Comparison of ENCODE assay signal across 8 cellular contexts in the genomic region with DNA sequence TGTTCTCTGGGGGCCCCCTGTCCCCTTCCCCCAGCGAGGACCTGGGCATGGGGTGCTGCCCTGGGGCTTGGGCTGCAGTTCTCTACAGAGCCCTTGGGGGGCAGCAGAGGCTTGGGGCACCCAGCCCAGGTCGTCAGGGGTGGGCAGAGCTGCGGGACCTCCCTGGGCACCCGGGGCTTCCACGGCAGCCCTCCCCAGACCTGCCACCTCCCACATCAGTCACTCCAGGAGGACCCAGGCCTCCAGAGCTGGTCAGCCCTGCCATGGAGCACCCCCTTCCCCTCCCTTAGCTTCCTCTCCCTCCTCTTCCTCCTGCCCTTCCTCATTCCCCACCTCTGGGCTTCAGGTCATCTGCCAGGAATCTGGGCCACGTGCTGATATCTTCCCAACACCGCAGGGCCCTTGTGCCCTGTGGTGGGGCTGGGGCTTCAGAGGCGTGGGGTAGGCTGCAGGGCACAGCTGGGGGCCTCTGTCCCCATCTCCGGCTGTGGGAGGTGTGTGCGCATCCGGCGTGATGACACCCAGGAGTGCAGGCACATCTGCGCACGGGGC. TPM values are rescaled to one million over a fixed set of nuclear protein-coding genes. Genes with fewer than 3 reads are reported as not detected.
DNase-seq lines count a peak whose midpoint lies in the region; ATAC-seq, FAIRE-seq and TF ChIP-seq lines count a peak whose summit lies in the region.

No MANE protein-coding gene starts in this region.

- H3K36me3 Mint-ChIP-seq in activated naive CD8-positive, alpha-beta T cell: no peaks in the 10 kb centered on the region

- peaks cover 15% of the 10 kb centered on the region for H3K4me1 Mint-ChIP-seq in activated naive CD8-positive, alpha-beta T cell (ENCODE audit: low read depth)

- peak overlapping the region; percentile 49 for H3K4me3 Mint-ChIP-seq in activated naive CD8-positive, alpha-beta T cell

- H4K20me1 ChIP-seq in hepatocyte (ENCODE audit: insufficient read depth, poor library complexity, severe bottlenecking): peaks cover 18% of the 10 kb centered on the region

- peaks cover 53% of the 10 kb centered on the region for H3K4me1 ChIP-seq in hepatocyte (ENCODE audit: insufficient read depth)

- no peak overlapping the region for H3K4me3 ChIP-seq in hepatocyte

- DNase-seq in NCI-H345 (lab: John Stamatoyannopoulos, UW) (peak; percentile 60), NCI-H345 treated with DMSO at 0.1 percent for 48 hours (lab: John Stamatoyannopoulos, UW; ENCODE audit: unreplicated experiment) (no peak), hepatocyte (ENCODE audit: low spot score) (peak; percentile 71), HTR-8/SVneo (ENCODE audit: insufficient read length, low spot score) (no peak), COLO829 (ENCODE audit: low spot score) (no peak)
- peak; percentile 68 for DNase-seq in stimulated activated CD4-positive, alpha-beta T cell treated with anti-CD3 and anti-CD28 coated beads, Interleukin-4, amount 100 ng/mL, for 1 hour

- no peak overlapping the region for H3K27ac ChIP-seq in hepatocyte

- H3K9me3 ChIP-seq in hepatocyte (ENCODE audit: low read depth): no peaks in the 10 kb centered on the region

- no peaks in the 10 kb centered on the region for H3K27me3 Mint-ChIP-seq in activated naive CD8-positive, alpha-beta T cell

- peak; percentile 68 for TF ChIP-seq CTCF in hepatocyte (IDR thresholded peaks at IDR 0.05; ENCODE audit: poor library complexity)

- no peaks in the 10 kb centered on the region for H3K9me3 Mint-ChIP-seq in activated naive CD8-positive, alpha-beta T cell (ENCODE audit: low read depth)

- no peak for FAIRE-seq in HTR-8/SVneo (lab: Jason Lieb, UNC)

- no peaks in the 10 kb centered on the region for H3K79me2 ChIP-seq in hepatocyte

- no peak overlapping the region for H3K27ac Mint-ChIP-seq in activated naive CD8-positive, alpha-beta T cell

- 27% methylated on average over 14 of the region's 14 CpGs for WGBS in hepatocyte (ENCODE audit: low lambda C conversion rate, missing lambda C conversion rate)

- peak overlapping the region; percentile 96 for H3K4me2 ChIP-seq in hepatocyte

- ATAC-seq in SK-N-SH treated with all-trans-retinoic acid at 6 μM for 48 hours: peak; percentile 25

- no peak overlapping the region for H2AFZ ChIP-seq in hepatocyte

- H3K9me2 ChIP-seq in hepatocyte (replicated peaks; ENCODE audit: insufficient read depth): no peaks in the 10 kb centered on the region

- H3K36me3 ChIP-seq in hepatocyte (replicated peaks; ENCODE audit: insufficient read depth, low read depth): no peaks in the 10 kb centered on the region

- H3K27me3 ChIP-seq in hepatocyte: peaks cover 4% of the 10 kb centered on the region

TF ChIP-seq in SK-N-SH treated with all-trans-retinoic acid at 6 μM for 48 hours, 23 proteins besides CTCF, POLR2A, EP300 and RAD21:
- TF ChIP-seq, protein P1, sequence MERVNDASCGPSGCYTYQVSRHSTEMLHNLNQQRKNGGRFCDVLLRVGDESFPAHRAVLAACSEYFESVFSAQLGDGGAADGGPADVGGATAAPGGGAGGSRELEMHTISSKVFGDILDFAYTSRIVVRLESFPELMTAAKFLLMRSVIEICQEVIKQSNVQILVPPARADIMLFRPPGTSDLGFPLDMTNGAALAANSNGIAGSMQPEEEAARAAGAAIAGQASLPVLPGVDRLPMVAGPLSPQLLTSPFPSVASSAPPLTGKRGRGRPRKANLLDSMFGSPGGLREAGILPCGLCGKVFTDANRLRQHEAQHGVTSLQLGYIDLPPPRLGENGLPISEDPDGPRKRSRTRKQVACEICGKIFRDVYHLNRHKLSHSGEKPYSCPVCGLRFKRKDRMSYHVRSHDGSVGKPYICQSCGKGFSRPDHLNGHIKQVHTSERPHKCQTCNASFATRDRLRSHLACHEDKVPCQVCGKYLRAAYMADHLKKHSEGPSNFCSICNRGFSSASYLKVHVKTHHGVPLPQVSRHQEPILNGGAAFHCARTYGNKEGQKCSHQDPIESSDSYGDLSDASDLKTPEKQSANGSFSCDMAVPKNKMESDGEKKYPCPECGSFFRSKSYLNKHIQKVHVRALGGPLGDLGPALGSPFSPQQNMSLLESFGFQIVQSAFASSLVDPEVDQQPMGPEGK (CRISPR knock-in tag; IDR thresholded peaks at IDR 0.05; ENCODE audit: borderline replicate concordance): no peak
- TF ChIP-seq PPARA (CRISPR knock-in tag; IDR thresholded peaks at IDR 0.05; ENCODE audit: borderline replicate concordance) (no peak), TOX (CRISPR knock-in tag; IDR thresholded peaks at IDR 0.05; ENCODE audit: borderline replicate concordance) (no peak), ESRRG (CRISPR knock-in tag; IDR thresholded peaks at IDR 0.05) (no peak), SNAI2 (CRISPR knock-in tag; IDR thresholded peaks at IDR 0.05) (no peak), GLIS3 (CRISPR knock-in tag; IDR thresholded peaks at IDR 0.05) (no peak), ZNF8 (CRISPR knock-in tag; IDR thresholded peaks at IDR 0.05) (no peak), CSDC2 (CRISPR knock-in tag; IDR thresholded peaks at IDR 0.05) (no peak), ZFP30 (CRISPR knock-in tag; IDR thresholded peaks at IDR 0.05) (no peak), OSR1 (CRISPR knock-in tag; IDR thresholded peaks at IDR 0.05) (no peak), ZFP3 (CRISPR knock-in tag; IDR thresholded peaks at IDR 0.05) (no peak), ISL1 (CRISPR knock-in tag; IDR thresholded peaks at IDR 0.05) (no peak), BACH2 (CRISPR knock-in tag; IDR thresholded peaks at IDR 0.05; ENCODE audit: borderline replicate concordance) (no peak), ARNTL (CRISPR knock-in tag; IDR thresholded peaks at IDR 0.05; ENCODE audit: borderline replicate concordance, low read depth) (no peak), ZC3H10 (CRISPR knock-in tag; IDR thresholded peaks at IDR 0.05) (no peak), ZNF70 (CRISPR knock-in tag; IDR thresholded peaks at IDR 0.05) (no peak)
- TF ChIP-seq, protein P2, sequence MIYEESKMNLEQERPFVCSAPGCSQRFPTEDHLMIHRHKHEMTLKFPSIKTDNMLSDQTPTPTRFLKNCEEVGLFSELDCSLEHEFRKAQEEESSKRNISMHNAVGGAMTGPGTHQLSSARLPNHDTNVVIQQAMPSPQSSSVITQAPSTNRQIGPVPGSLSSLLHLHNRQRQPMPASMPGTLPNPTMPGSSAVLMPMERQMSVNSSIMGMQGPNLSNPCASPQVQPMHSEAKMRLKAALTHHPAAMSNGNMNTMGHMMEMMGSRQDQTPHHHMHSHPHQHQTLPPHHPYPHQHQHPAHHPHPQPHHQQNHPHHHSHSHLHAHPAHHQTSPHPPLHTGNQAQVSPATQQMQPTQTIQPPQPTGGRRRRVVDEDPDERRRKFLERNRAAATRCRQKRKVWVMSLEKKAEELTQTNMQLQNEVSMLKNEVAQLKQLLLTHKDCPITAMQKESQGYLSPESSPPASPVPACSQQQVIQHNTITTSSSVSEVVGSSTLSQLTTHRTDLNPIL (CRISPR knock-in tag; IDR thresholded peaks at IDR 0.05; ENCODE audit: low read depth): no peak
- TF ChIP-seq, protein P3, sequence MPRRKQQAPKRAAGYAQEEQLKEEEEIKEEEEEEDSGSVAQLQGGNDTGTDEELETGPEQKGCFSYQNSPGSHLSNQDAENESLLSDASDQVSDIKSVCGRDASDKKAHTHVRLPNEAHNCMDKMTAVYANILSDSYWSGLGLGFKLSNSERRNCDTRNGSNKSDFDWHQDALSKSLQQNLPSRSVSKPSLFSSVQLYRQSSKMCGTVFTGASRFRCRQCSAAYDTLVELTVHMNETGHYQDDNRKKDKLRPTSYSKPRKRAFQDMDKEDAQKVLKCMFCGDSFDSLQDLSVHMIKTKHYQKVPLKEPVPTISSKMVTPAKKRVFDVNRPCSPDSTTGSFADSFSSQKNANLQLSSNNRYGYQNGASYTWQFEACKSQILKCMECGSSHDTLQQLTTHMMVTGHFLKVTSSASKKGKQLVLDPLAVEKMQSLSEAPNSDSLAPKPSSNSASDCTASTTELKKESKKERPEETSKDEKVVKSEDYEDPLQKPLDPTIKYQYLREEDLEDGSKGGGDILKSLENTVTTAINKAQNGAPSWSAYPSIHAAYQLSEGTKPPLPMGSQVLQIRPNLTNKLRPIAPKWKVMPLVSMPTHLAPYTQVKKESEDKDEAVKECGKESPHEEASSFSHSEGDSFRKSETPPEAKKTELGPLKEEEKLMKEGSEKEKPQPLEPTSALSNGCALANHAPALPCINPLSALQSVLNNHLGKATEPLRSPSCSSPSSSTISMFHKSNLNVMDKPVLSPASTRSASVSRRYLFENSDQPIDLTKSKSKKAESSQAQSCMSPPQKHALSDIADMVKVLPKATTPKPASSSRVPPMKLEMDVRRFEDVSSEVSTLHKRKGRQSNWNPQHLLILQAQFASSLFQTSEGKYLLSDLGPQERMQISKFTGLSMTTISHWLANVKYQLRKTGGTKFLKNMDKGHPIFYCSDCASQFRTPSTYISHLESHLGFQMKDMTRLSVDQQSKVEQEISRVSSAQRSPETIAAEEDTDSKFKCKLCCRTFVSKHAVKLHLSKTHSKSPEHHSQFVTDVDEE (CRISPR knock-in tag; IDR thresholded peaks at IDR 0.05): no peak
- TF ChIP-seq, protein P4, sequence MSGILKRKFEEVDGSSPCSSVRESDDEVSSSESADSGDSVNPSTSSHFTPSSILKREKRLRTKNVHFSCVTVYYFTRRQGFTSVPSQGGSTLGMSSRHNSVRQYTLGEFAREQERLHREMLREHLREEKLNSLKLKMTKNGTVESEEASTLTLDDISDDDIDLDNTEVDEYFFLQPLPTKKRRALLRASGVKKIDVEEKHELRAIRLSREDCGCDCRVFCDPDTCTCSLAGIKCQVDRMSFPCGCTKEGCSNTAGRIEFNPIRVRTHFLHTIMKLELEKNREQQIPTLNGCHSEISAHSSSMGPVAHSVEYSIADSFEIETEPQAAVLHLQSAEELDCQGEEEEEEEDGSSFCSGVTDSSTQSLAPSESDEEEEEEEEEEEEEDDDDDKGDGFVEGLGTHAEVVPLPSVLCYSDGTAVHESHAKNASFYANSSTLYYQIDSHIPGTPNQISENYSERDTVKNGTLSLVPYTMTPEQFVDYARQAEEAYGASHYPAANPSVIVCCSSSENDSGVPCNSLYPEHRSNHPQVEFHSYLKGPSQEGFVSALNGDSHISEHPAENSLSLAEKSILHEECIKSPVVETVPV (CRISPR knock-in tag; IDR thresholded peaks at IDR 0.05): no peak

RNA-seq across cellular contexts. Expression of a gene that starts 5.8 kb away (rescaled TPM):
- 62.5 and 82.8 TPM in 2 replicates for total RNA-seq in hepatocyte
- 148 and 177 TPM in 2 replicates for polyA plus RNA-seq in hepatocyte

RNA-seq across cellular contexts. Expression of a gene that starts 6.1 kb away (rescaled TPM):
- total RNA-seq in hepatocyte: 38.0 and 50.2 TPM in 2 replicates
- 372 and 402 TPM in 2 replicates for polyA plus RNA-seq in hepatocyte

RNA-seq across cellular contexts. Expression of a gene that starts 15.7 kb away (rescaled TPM):
- total RNA-seq in hepatocyte: 248 and 260 TPM in 2 replicates
- 356 and 392 TPM in 2 replicates for polyA plus RNA-seq in hepatocyte

RNA-seq across cellular contexts. Expression of a gene that starts 20.7 kb away (rescaled TPM):
- total RNA-seq in hepatocyte: 9.7 and 10.2 TPM in 2 replicates
- 33.2 and 39.7 TPM in 2 replicates for polyA plus RNA-seq in hepatocyte

RNA-seq across cellular contexts. Expression of a gene that starts 29.7 kb away (rescaled TPM):
- total RNA-seq in hepatocyte: 12.2 and 12.9 TPM in 2 replicates
- 50.0 and 57.3 TPM in 2 replicates for polyA plus RNA-seq in hepatocyte

Comparison
In these comparisons a context has a peak if more than half of its experiments do, and no peak if none do; other contexts are left out.
1. DNase-seq: peak in NCI-H345 (single experiment), hepatocyte (single experiment) and stimulated activated CD4-positive, alpha-beta T cell treated with anti-CD3 and anti-CD28 coated beads, Interleukin-4, amount 100 ng/mL, for 1 hour (single experiment); none in NCI-H345 treated with DMSO at 0.1 percent for 48 hours (single experiment), HTR-8/SVneo (single experiment) and COLO829 (single experiment).